30 cellular contexts compared by ENCODE assay signal in the genomic region with DNA sequence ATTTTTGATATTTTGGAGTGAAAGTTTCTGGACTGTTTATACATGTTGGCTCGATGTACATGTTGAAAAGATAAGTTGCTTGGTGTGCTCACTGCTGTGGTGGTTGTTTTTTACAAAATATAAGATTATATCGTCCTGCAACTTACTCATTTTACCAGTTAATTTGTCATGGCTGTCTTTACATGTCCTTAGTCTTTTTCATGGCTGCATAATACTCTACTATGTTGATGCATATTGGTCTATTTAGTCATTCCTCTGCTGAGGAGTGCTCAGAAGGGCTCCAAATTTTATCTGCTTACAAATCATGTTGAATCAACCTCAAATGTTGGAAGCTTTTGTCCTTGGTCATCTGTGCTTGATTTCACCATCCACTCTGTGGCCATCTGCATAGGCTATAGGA.
"Had no signal": no experiment of that assay in that cellular context is flagged by ENCODE, and none has a peak within 500 bp of the region (broad histone marks: within the 10 kb centered on the region; RNA-seq: fewer than 3 reads in every experiment).

No MANE protein-coding gene starts in this region.

- H3K4me2 ChIP-seq: neural progenitor cell had no signal

- H3K27ac ChIP-seq: neural progenitor cell, ovary, parathyroid adenoma, psoas muscle, right lobe of liver, sigmoid colon, stomach, thoracic aorta, thyroid gland, upper lobe of left lung, vagina had no signal

- H3K36me3 ChIP-seq: neural progenitor cell, ovary, right atrium auricular region, right lobe of liver, sigmoid colon, stomach, thoracic aorta, thyroid gland, tibial nerve, upper lobe of left lung, vagina had no signal

- DNase-seq: naive thymus-derived CD4-positive, alpha-beta T cell; natural killer cell; occipital lobe; ovary; posterior cingulate gyrus; psoas muscle; right lobe of liver; sigmoid colon; small intestine; stimulated activated CD4-positive, alpha-beta T cell treated with anti-CD3 and anti-CD28 coated beads, Interleukin-15, amount 100 ng/mL, for 24 hours; stimulated activated CD4-positive, alpha-beta T cell treated with anti-CD3 and anti-CD28 coated beads, Interleukin-2, amount 100 ng/mL, for 24 hours; stimulated activated CD4-positive, alpha-beta T cell treated with anti-CD3 and anti-CD28 coated beads, Interleukin-2, amount 100 ng/mL, for 48 hours; stimulated activated CD4-positive, alpha-beta T cell treated with anti-CD3 and anti-CD28 coated beads, Interleukin-4, amount 100 ng/mL, for 24 hours; stimulated activated naive B cell treated with anti-CD40 and anti-IgM and Interleukin-4, amounts not matched to agents 10 μg/mL and 1 μg/mL and 100 μg/mL, for 72 hours; stimulated activated naive CD4-positive, alpha-beta T cell treated with Interleukin-2 at 50 U/mL for 16 hours; stomach; thyroid gland; trophoblast cell; upper lobe of left lung had no signal

- H3K36me3 Mint-ChIP-seq: natural killer cell; neural progenitor cell; stimulated activated effector memory CD8-positive, alpha-beta T cell treated with anti-CD3 and anti-CD28 coated beads, Interleukin-12 subunit alpha, Interleukin-12 subunit beta, amount 100 ng/mL, for 72 hours had no signal

- H3K9ac ChIP-seq: neural progenitor cell, parathyroid adenoma had no signal

- H3K9me3 Mint-ChIP-seq: natural killer cell; nephron; neural progenitor cell; stimulated activated effector memory CD8-positive, alpha-beta T cell treated with anti-CD3 and anti-CD28 coated beads, Interleukin-12 subunit alpha, Interleukin-12 subunit beta, amount 100 ng/mL, for 72 hours had no signal

- H3K9me3 ChIP-seq: ovary, psoas muscle, right atrium auricular region, right lobe of liver, sigmoid colon, stomach, thoracic aorta, thyroid gland, tibial nerve, vagina had no signal

- H3K4me1 Mint-ChIP-seq: naive thymus-derived CD4-positive, alpha-beta T cell; natural killer cell; neural progenitor cell; stimulated activated effector memory CD8-positive, alpha-beta T cell treated with anti-CD3 and anti-CD28 coated beads, Interleukin-12 subunit alpha, Interleukin-12 subunit beta, amount 100 ng/mL, for 72 hours; stimulated activated naive B cell treated with anti-CD40 and anti-IgM and Interleukin-4, amounts not matched to agents 10 μg/mL and 1 μg/mL and 100 μg/mL, for 72 hours had no signal

- H2AFZ ChIP-seq: neural progenitor cell, parathyroid adenoma had no signal

- H3K27me3 ChIP-seq: neural progenitor cell, ovary, right atrium auricular region, right lobe of liver, sigmoid colon, stomach, thyroid gland, tibial nerve, upper lobe of left lung, vagina had no signal

- H3K4me3 Mint-ChIP-seq: naive thymus-derived CD4-positive, alpha-beta T cell; natural killer cell; nephron; neural progenitor cell; stimulated activated effector memory CD8-positive, alpha-beta T cell treated with anti-CD3 and anti-CD28 coated beads, Interleukin-12 subunit alpha, Interleukin-12 subunit beta, amount 100 ng/mL, for 72 hours; stimulated activated naive B cell treated with anti-CD40 and anti-IgM and Interleukin-4, amounts not matched to agents 10 μg/mL and 1 μg/mL and 100 μg/mL, for 72 hours; stimulated activated naive CD8-positive, alpha-beta T cell treated with anti-CD3 and anti-CD28 coated beads, Interleukin-15, Interleukin-2, amounts not matched to agents 100 ng/mL and 50 ng/mL, for 24 hours had no signal

- H3K4me1 ChIP-seq: parathyroid adenoma, psoas muscle, right atrium auricular region, right lobe of liver, sigmoid colon, stomach, thyroid gland, upper lobe of left lung, vagina had no signal

- H3K27me3 Mint-ChIP-seq: naive thymus-derived CD4-positive, alpha-beta T cell; progenitor cell of endocrine pancreas; stimulated activated naive B cell treated with anti-CD40 and anti-IgM and Interleukin-4, amounts not matched to agents 10 μg/mL and 1 μg/mL and 100 μg/mL, for 72 hours; stimulated activated naive CD8-positive, alpha-beta T cell treated with anti-CD3 and anti-CD28 coated beads, Interleukin-15, Interleukin-2, amounts not matched to agents 100 ng/mL and 50 ng/mL, for 24 hours had no signal

- H3K27ac Mint-ChIP-seq: naive thymus-derived CD4-positive, alpha-beta T cell; natural killer cell; neural progenitor cell; progenitor cell of endocrine pancreas; stimulated activated effector memory CD8-positive, alpha-beta T cell treated with anti-CD3 and anti-CD28 coated beads, Interleukin-12 subunit alpha, Interleukin-12 subunit beta, amount 100 ng/mL, for 72 hours; stimulated activated naive B cell treated with anti-CD40 and anti-IgM and Interleukin-4, amounts not matched to agents 10 μg/mL and 1 μg/mL and 100 μg/mL, for 72 hours; stimulated activated naive CD8-positive, alpha-beta T cell treated with anti-CD3 and anti-CD28 coated beads, Interleukin-15, Interleukin-2, amounts not matched to agents 100 ng/mL and 50 ng/mL, for 24 hours had no signal

- H3K4me3 ChIP-seq: neural progenitor cell, ovary, psoas muscle, right atrium auricular region, right lobe of liver, sigmoid colon, stomach, thoracic aorta, thyroid gland, tibial nerve, upper lobe of left lung, vagina had no signal

- H3K79me2 ChIP-seq: parathyroid adenoma had no signal

- ATAC-seq: naive thymus-derived CD4-positive, alpha-beta T cell; natural killer cell; psoas muscle; right lobe of liver; stimulated activated effector memory CD8-positive, alpha-beta T cell treated with anti-CD3 and anti-CD28 coated beads, Interleukin-12 subunit alpha, Interleukin-12 subunit beta, amount 100 ng/mL, for 72 hours; stimulated activated naive B cell treated with anti-CD40 and anti-IgM and Interleukin-4, amounts not matched to agents 10 μg/mL and 1 μg/mL and 100 μg/mL, for 72 hours had no signal

- FAIRE-seq: small intestine, urothelium cell line had no signal
